In the genomic region with DNA sequence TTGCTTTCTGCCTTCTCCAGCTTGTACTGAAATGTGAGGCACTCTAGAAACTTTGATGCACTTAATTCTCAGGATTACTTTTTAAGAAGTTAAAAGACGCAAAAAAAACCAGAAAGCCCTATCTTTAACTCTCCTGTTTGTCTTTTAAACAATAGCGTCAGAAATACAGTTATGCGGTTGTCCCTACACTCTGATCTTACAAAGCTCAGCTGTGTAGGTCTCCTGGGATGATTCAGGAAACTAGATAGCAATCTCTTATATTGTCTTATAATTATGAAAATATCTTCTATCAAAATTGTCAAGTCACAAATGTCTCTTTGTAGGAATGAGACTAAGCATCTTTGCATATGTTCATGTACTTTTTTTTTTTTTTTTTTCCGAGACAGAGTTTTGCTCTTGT, we compare ENCODE assay signal across 17 cellular contexts.
"Had no signal": no experiment of that assay in that cellular context is flagged by ENCODE, and none has a peak within 500 bp of the region (broad histone marks: within the 10 kb centered on the region; RNA-seq: fewer than 3 reads in every experiment).

No MANE protein-coding gene starts in this region.

- H3K4me1 Mint-ChIP-seq: brain; central memory CD8-positive, alpha-beta T cell; endodermal cell had no signal

- H3K27ac ChIP-seq: colonic mucosa, epithelial cell of prostate, foreskin keratinocyte, upper lobe of right lung had no signal

- ATAC-seq: activated CD4-positive, CD25-positive, alpha-beta regulatory T cell treated with anti-CD3 and anti-CD28 coated beads, Interleukin-2, amount 50 U/mL, for 24 hours; foreskin keratinocyte; stimulated activated naive B cell treated with anti-CD40 and anti-IgM and Interleukin-4, amounts not matched to agents 10 μg/mL and 1 μg/mL and 100 μg/mL, for 72 hours; upper lobe of right lung had no signal

- H3K4me3 ChIP-seq: colonic mucosa, upper lobe of right lung had no signal

- H3K27ac Mint-ChIP-seq: activated CD4-positive, alpha-beta memory T cell treated with anti-CD3 and anti-CD28 coated beads for 36 hours; brain; endodermal cell; stimulated activated naive B cell treated with anti-CD40 and anti-IgM and Interleukin-4, amounts not matched to agents 10 μg/mL and 1 μg/mL and 100 μg/mL, for 72 hours had no signal

- H3K36me3 Mint-ChIP-seq: brain had no signal

- H3K9me3 Mint-ChIP-seq: activated CD4-positive, alpha-beta memory T cell treated with anti-CD3 and anti-CD28 coated beads for 36 hours; brain; central memory CD8-positive, alpha-beta T cell; endodermal cell; stimulated activated naive B cell treated with anti-CD40 and anti-IgM and Interleukin-4, amounts not matched to agents 10 μg/mL and 1 μg/mL and 100 μg/mL, for 72 hours had no signal

- H3K9me3 ChIP-seq: colonic mucosa, upper lobe of right lung had no signal

- H3K36me3 ChIP-seq: colonic mucosa, upper lobe of right lung had no signal

- H3K4me1 ChIP-seq: colonic mucosa, foreskin keratinocyte, upper lobe of right lung had no signal

- H3K27me3 Mint-ChIP-seq: activated CD4-positive, alpha-beta memory T cell treated with anti-CD3 and anti-CD28 coated beads for 36 hours; central memory CD8-positive, alpha-beta T cell; stimulated activated naive B cell treated with anti-CD40 and anti-IgM and Interleukin-4, amounts not matched to agents 10 μg/mL and 1 μg/mL and 100 μg/mL, for 72 hours had no signal

- H3K4me3 Mint-ChIP-seq: activated CD4-positive, alpha-beta memory T cell treated with anti-CD3 and anti-CD28 coated beads for 36 hours; brain; central memory CD8-positive, alpha-beta T cell; endodermal cell; stimulated activated naive B cell treated with anti-CD40 and anti-IgM and Interleukin-4, amounts not matched to agents 10 μg/mL and 1 μg/mL and 100 μg/mL, for 72 hours had no signal

- H3K27me3 ChIP-seq: colonic mucosa, foreskin keratinocyte, upper lobe of right lung had no signal

- DNase-seq: activated CD4-positive, alpha-beta memory T cell treated with anti-CD3 and anti-CD28 coated beads for 36 hours; activated T-cell treated with anti-CD3 and anti-CD28 coated beads for 4 hours; anterior cingulate cortex; colonic mucosa; endodermal cell; foreskin keratinocyte; hypothalamus; mammary epithelial cell; midbrain; occipital lobe; posterior cingulate gyrus; stimulated activated naive B cell treated with anti-CD40 and anti-IgM and Interleukin-4, amounts not matched to agents 10 μg/mL and 1 μg/mL and 100 μg/mL, for 72 hours; upper lobe of right lung had no signal
